In genomic region chr19:11090264-11091032, GRCh38 we compare ENCODE assay signal across 8 cellular contexts. TPM values are rescaled to one million over a fixed set of nuclear protein-coding genes. Genes with fewer than 3 reads are reported as not detected.
DNase-seq lines count a peak whose midpoint lies in the region; ATAC-seq and TF ChIP-seq lines count a peak whose summit lies in the region.

No MANE protein-coding gene starts in this region.

- no peak for TF ChIP-seq CTCF in AG04449 (IDR thresholded peaks at IDR 0.05; ENCODE audit: insufficient read depth, low read length, missing control alignments)
- TF ChIP-seq CTCF in spleen (IDR thresholded peaks at IDR 0.05 in 8 of 11, conservative IDR thresholded peaks at IDR 0.05 in 3 of 11): peak in 1 of 11 experiments; percentile 33

- TF ChIP-seq POLR2A in spleen (IDR thresholded peaks at IDR 0.05): peak in 2 of 3 donors; percentile 55 to 88

- H3K27me3 ChIP-seq in spleen (replicated peaks in 1 of 7): peaks cover 0 to 42% (median 5%) of the 10 kb centered on the region in 7 donors

- H3K27ac ChIP-seq in spleen: peak overlapping the region; percentile 85 to 99 (median 95)

- peaks cover 0 to 9% (median 0%) of the 10 kb centered on the region in 6 donors for H3K36me3 ChIP-seq in spleen

- peaks cover 37 to 94% (median 70%) of the 10 kb centered on the region in 6 donors for H3K4me1 ChIP-seq in spleen

- intact Hi-C loops in spleen (cut with DNase I; ENCODE audit: low total_unique reads): no loop called here

- CTCF ChIA-PET in AG04449 (lab: Yijun Ruan, JAX): interaction anchor here (2.5 to 6.2 kb wide), 4 partner anchors 36 to 154 kb away, joined by 11 to 42 read pairs (median 23); no protein-coding TSS in a partner anchor

- H3K4me3 ChIP-seq in AG04449 (ENCODE audit: low read depth, low read length) (peak overlapping the region; percentile 91), spleen (peak overlapping the region; percentile 37 to 81 (median 64))

- WGBS in spleen, 5 donors: 0 to 2% (median 1%) methylated on average over 13 to 66 of the region's 66 CpGs

- H3K9me3 ChIP-seq in spleen: peaks cover 0 to 9% (median 0%) of the 10 kb centered on the region in 8 donors

- DNase-seq in AG04449 (ENCODE audit: low read depth, low spot score): peak; percentile 57
- peak; percentile 84 for DNase-seq in NCI-H345 (lab: John Stamatoyannopoulos, UW)
- DNase-seq in activated CD4-positive, CD25-positive, alpha-beta regulatory T cell treated with anti-CD3 and anti-CD28 coated beads, Interleukin-2, amount 50 U/mL, for 16 hours (ENCODE audit: low read depth, low spot score): peak; percentile 96
- peak; percentile 97 for DNase-seq in central memory CD4-positive, alpha-beta T cell
- DNase-seq in iris pigment epithelial cell (ENCODE audit: low read depth): peak; percentile 97
- peak; percentile 99 for DNase-seq in spleen

- POLR2A ChIA-PET in AG04449 (lab: Yijun Ruan, JAX): no interaction called here

- peak; percentile 91 for ATAC-seq in GM19023 (IDR thresholded peaks at IDR 0.05; ENCODE audit: unreplicated experiment)
- ATAC-seq in HG03196 (IDR thresholded peaks at IDR 0.05; ENCODE audit: unreplicated experiment): peak; percentile 67

RNA-seq across cellular contexts. Expression of gene LDLR, which starts 1.2 kb away (rescaled TPM):
- total RNA-seq in spleen: 100 to 1,000 TPM in 1 of 7 donors, 10 to 100 TPM in 6; 17.9 to 117 (median 49.0) TPM
- polyA plus RNA-seq in spleen: 10 to 100 TPM in 1 of 3 donors, 1 to 10 TPM in 2; 7.0 to 15.7 (median 7.8) TPM

Comparison
In these comparisons a context has a peak if more than half of its experiments do, and no peak if none do; other contexts are left out.
1. Peak in every context shown above with its lines: DNase-seq, ATAC-seq, H3K4me3 ChIP-seq and H3K27ac ChIP-seq.